In genomic region chr1:59013276-59013927, GRCh38 we compare ENCODE assay signal across 8 cellular contexts.
DNase-seq lines count a peak whose midpoint lies in the region; ATAC-seq lines count a peak whose summit lies in the region.

No MANE protein-coding gene starts in this region.

- DNase-seq in SK-N-MC (ENCODE audit: low read depth, low spot score) (no peak), right cardiac atrium (peak; percentile 39 to 78 (median 74)), middle frontal gyrus (ENCODE audit: extremely low spot score, low spot score) (no peak), HuH-7.5 (ENCODE audit: low spot score) (no peak), cortex of kidney (lab: John Stamatoyannopoulos, UW) (no peak)

- H3K36me3 ChIP-seq in SK-N-MC (ENCODE audit: insufficient read depth, low read length) (no peaks in the 10 kb centered on the region), skeletal muscle satellite cell (ENCODE audit: insufficient read depth, low read length) (no peaks in the 10 kb centered on the region)

- H3K4me2 ChIP-seq in skeletal muscle satellite cell (ENCODE audit: low read length) = peak overlapping the region; percentile 80

- H3K9me3 ChIP-seq in SK-N-MC (ENCODE audit: low read depth, low read length) (no peaks in the 10 kb centered on the region), right cardiac atrium (ENCODE audit: control insufficient read depth, low read length) (no peaks in the 10 kb centered on the region), skeletal muscle satellite cell (replicated peaks; ENCODE audit: low read length) (no peaks in the 10 kb centered on the region)

- peak overlapping the region; percentile 63 for H3K4me3 ChIP-seq in SK-N-MC
- no peak overlapping the region for H3K4me3 ChIP-seq in right cardiac atrium (ENCODE audit: low read length)
- H3K4me3 ChIP-seq in skeletal muscle satellite cell (ENCODE audit: low read length) = peak overlapping the region; percentile 22

- H3K27me3 ChIP-seq in right cardiac atrium (ENCODE audit: control insufficient read depth, insufficient read depth) (no peaks in the 10 kb centered on the region), skeletal muscle satellite cell (ENCODE audit: control insufficient read depth, insufficient read depth, low read length) (no peaks in the 10 kb centered on the region)

- H3K27ac ChIP-seq in SK-N-MC (peak overlapping the region; percentile 94), right cardiac atrium (ENCODE audit: low read length) (peak overlapping the region; percentile 73)

- WGBS in right cardiac atrium = 18% methylated on average over 16 of the region's 16 CpGs

- H3K9ac ChIP-seq in SK-N-MC (ENCODE audit: insufficient read length) (peak overlapping the region; percentile 65), skeletal muscle satellite cell (ENCODE audit: low read depth, low read length) (peak overlapping the region; percentile 77)

- peaks cover 6% of the 10 kb centered on the region for H3K4me1 ChIP-seq in right cardiac atrium (ENCODE audit: control insufficient read depth, insufficient read depth, low read length)
- peaks cover 52% of the 10 kb centered on the region for H3K4me1 ChIP-seq in skeletal muscle satellite cell (ENCODE audit: control insufficient read depth, insufficient read depth, low read length)

- intact Hi-C loops in right cardiac atrium (cut with DNase I) = loop anchor here in 1 of 4 donors (10.0 kb wide), 1 partner anchor 229 kb away; the partner anchor contains the start of gene JUN

- ATAC-seq in GM18502 (IDR thresholded peaks at IDR 0.05; ENCODE audit: poor library complexity, unreplicated experiment) = peak; percentile 67
- ATAC-seq in HG02623 (IDR thresholded peaks at IDR 0.05; ENCODE audit: unreplicated experiment) = peak; percentile 64
- peak; percentile 77 to 87 for ATAC-seq in right cardiac atrium

Comparison
In these comparisons a context has a peak if more than half of its experiments do, and no peak if none do; other contexts are left out.
1. DNase-seq: peak in right cardiac atrium (3 of 3); none in SK-N-MC (single experiment), middle frontal gyrus (single experiment), HuH-7.5 (single experiment) and cortex of kidney (single experiment).
2. Peak in every context shown above with its lines, with median percentiles within 50 percentile points of each other: ATAC-seq.